9 cellular contexts compared by ENCODE assay signal in the genomic region with DNA sequence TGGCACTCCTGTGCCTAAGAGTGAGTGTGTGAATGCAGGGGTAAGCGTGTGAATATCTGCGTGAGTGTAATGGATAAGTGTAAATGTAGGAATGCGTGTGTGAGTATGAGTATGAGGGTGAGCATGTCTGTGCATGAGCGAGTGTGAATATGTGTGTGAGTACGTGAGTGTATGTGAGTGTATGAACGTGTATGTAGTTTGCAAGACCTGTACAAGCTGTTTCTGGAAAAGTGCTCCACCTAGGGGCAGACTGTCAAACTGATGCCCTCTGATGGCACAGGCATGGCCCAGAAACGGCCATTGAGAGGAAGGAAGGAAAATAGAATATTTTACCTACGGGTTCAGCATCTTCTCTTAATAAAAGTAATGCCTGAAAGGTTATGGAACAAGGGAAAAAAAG. TPM values are rescaled to one million over a fixed set of nuclear protein-coding genes. Genes with fewer than 3 reads are reported as not detected.
DNase-seq lines count a peak whose midpoint lies in the region; ATAC-seq, FAIRE-seq and TF ChIP-seq lines count a peak whose summit lies in the region.
"Had no signal": no experiment of that assay in that cellular context is flagged by ENCODE, and none has a peak within 500 bp of the region (broad histone marks: within the 10 kb centered on the region; RNA-seq: fewer than 3 reads in every experiment).

No MANE protein-coding gene starts in this region.

- no peaks in the 10 kb centered on the region for H3K4me1 ChIP-seq in CD8-positive, alpha-beta T cell (ENCODE audit: insufficient read depth, low read length)
- H3K4me1 ChIP-seq in OCI-LY7 (ENCODE audit: insufficient read depth, low read length, poor library complexity, severe bottlenecking) (no peaks in the 10 kb centered on the region), esophagus squamous epithelium (peaks cover 3 to 34% (median 5%) of the 10 kb centered on the region in 3 donors)

- no peaks in the 10 kb centered on the region for H3K9me3 ChIP-seq in CD8-positive, alpha-beta T cell (ENCODE audit: low read length)
- peaks cover 2% of the 10 kb centered on the region; the same call in 1 of the 2 replicates for H3K9me3 ChIP-seq in OCI-LY7 (ENCODE audit: low read length)
- peaks cover 0 to 2% (median 0%) of the 10 kb centered on the region in 3 donors for H3K9me3 ChIP-seq in esophagus squamous epithelium

- POLR2A ChIA-PET in CD8-positive, alpha-beta T cell (lab: Charles Lee) = no interaction called here
- POLR2A ChIA-PET in OCI-LY7 (lab: Charles Lee) = no interaction called here

- H2AFZ ChIP-seq in OCI-LY7 (ENCODE audit: low read length) = no peak overlapping the region; the same call in 1 of the 2 replicates

- peak; percentile 75 for ATAC-seq in CD8-positive, alpha-beta T cell
- peak; percentile 98 for ATAC-seq in HG03354 (IDR thresholded peaks at IDR 0.05; ENCODE audit: poor library complexity, severe bottlenecking, unreplicated experiment)

- no TSS peak for BruUV-seq in OCI-LY7 (replicated peaks; lab: Mats Ljungman, UMichigan)

- TF ChIP-seq POLR2A in esophagus squamous epithelium (IDR thresholded peaks at IDR 0.05) = no peak

- peak; percentile 38 to 62 (median 45) for DNase-seq in CD8-positive, alpha-beta T cell
- DNase-seq in GM19239 (ENCODE audit: insufficient read length, low spot score) = peak; percentile 32
- peak; percentile 63 for DNase-seq in OCI-LY7 (ENCODE audit: low spot score)
- peak; percentile 61 for DNase-seq in activated T-cell treated with anti-CD3 and anti-CD28 coated beads for 24 hours (ENCODE audit: low read depth)
- DNase-seq in esophagus squamous epithelium (lab: John Stamatoyannopoulos, UW) = no peak
- DNase-seq in neural crest cell (ENCODE audit: low read depth, low spot score) = peak; percentile 70

- intact Hi-C loops in CD8-positive, alpha-beta T cell (cut with DNase I, micrococcal nuclease) = loop anchor here (1.0 to 5.0 kb wide), 2 partner anchors 248 to 249 kb away; no protein-coding TSS in a partner anchor
- intact Hi-C loops in OCI-LY7 (cut with micrococcal nuclease; ENCODE audit: unreplicated experiment) = loop anchor here (1.0 to 5.0 kb wide), 2 partner anchors 86 to 248 kb away; no protein-coding TSS in a partner anchor
- intact Hi-C loops in esophagus squamous epithelium (cut with DNase I) = loop anchor here (10.0 kb wide), 1 partner anchor 256 kb away; no protein-coding TSS in a partner anchor

- no peaks in the 10 kb centered on the region for H3K36me3 ChIP-seq in CD8-positive, alpha-beta T cell (ENCODE audit: insufficient read depth, low read length)
- no peaks in the 10 kb centered on the region for H3K36me3 ChIP-seq in OCI-LY7 (ENCODE audit: insufficient read depth, low read length)
- H3K36me3 ChIP-seq in esophagus squamous epithelium = no peaks in the 10 kb centered on the region

- no peak overlapping the region for H3K4me3 Mint-ChIP-seq in CD8-positive, alpha-beta T cell
- H3K4me3 Mint-ChIP-seq in neural crest cell = no peak overlapping the region
- H3K4me3 Mint-ChIP-seq: activated naive CD8-positive, alpha-beta T cell had no signal

- H3K27me3 Mint-ChIP-seq in CD8-positive, alpha-beta T cell (ENCODE audit: low read depth) = peaks cover 3% of the 10 kb centered on the region
- H3K27me3 Mint-ChIP-seq in neural crest cell (ENCODE audit: low read depth) = no peaks in the 10 kb centered on the region
- H3K27me3 Mint-ChIP-seq: activated naive CD8-positive, alpha-beta T cell had no signal

- no peaks in the 10 kb centered on the region for H4K20me1 ChIP-seq in OCI-LY7 (ENCODE audit: insufficient read depth, low read length)

- peak; percentile 96 for FAIRE-seq in GM19239 (lab: Jason Lieb, UNC)

- peaks cover 4% of the 10 kb centered on the region for H3K4me1 Mint-ChIP-seq in CD8-positive, alpha-beta T cell (ENCODE audit: low read depth)
- H3K4me1 Mint-ChIP-seq in neural crest cell = peaks cover 23% of the 10 kb centered on the region

- no peak overlapping the region for H3K27ac ChIP-seq in CD8-positive, alpha-beta T cell (ENCODE audit: low read depth, low read length)
- H3K27ac ChIP-seq in OCI-LY7 (ENCODE audit: low read depth, low read length, poor library complexity, severe bottlenecking) = no peak overlapping the region
- H3K27ac ChIP-seq in esophagus squamous epithelium = peak overlapping the region in 3 of 4 donors; percentile 26 to 63 (median 51)
- peak overlapping the region; percentile 38 for H3K27ac ChIP-seq in temporal lobe (ENCODE audit: low read depth, low read length)

- H3K79me2 ChIP-seq in OCI-LY7 (ENCODE audit: insufficient read depth, low read depth, low read length) = no peaks in the 10 kb centered on the region

- H3K27ac Mint-ChIP-seq in CD8-positive, alpha-beta T cell = no peak overlapping the region
- H3K27ac Mint-ChIP-seq in neural crest cell (ENCODE audit: unreplicated experiment) = no peak overlapping the region
- H3K27ac Mint-ChIP-seq: activated naive CD8-positive, alpha-beta T cell had no signal

- H3K27me3 ChIP-seq in CD8-positive, alpha-beta T cell (ENCODE audit: insufficient read depth, low read length) = no peaks in the 10 kb centered on the region
- no peaks in the 10 kb centered on the region for H3K27me3 ChIP-seq in esophagus squamous epithelium

- H3K4me2 ChIP-seq in OCI-LY7 (ENCODE audit: low read length) = no peak overlapping the region

- CTCF ChIA-PET in CD8-positive, alpha-beta T cell (lab: Charles Lee) = interaction anchor here (0.8 to 5.5 kb wide), 15 partner anchors 9 to 290 kb away, joined by 3 to 55 read pairs (median 4); no protein-coding TSS in a partner anchor
- CTCF ChIA-PET in OCI-LY7 (lab: Charles Lee; ENCODE audit: unreplicated experiment) = no interaction called here

- no peaks in the 10 kb centered on the region for H3K9me2 ChIP-seq in OCI-LY7 (ENCODE audit: insufficient read depth, low read length)

- H3K9me3 Mint-ChIP-seq in CD8-positive, alpha-beta T cell = peaks cover under 1% of the 10 kb centered on the region
- H3K9me3 Mint-ChIP-seq in neural crest cell = peaks cover 2% of the 10 kb centered on the region

- no peaks in the 10 kb centered on the region for H3K36me3 Mint-ChIP-seq in CD8-positive, alpha-beta T cell
- peaks cover 3% of the 10 kb centered on the region for H3K36me3 Mint-ChIP-seq in neural crest cell (ENCODE audit: low read depth)
- H3K36me3 Mint-ChIP-seq: activated naive CD8-positive, alpha-beta T cell had no signal

- 20 to 25% methylated on average over 8 of the region's 8 CpGs for WGBS in esophagus squamous epithelium, 2 donors

- peak; percentile 67 for TF ChIP-seq CTCF in CD8-positive, alpha-beta T cell (IDR thresholded peaks at IDR 0.05)
- TF ChIP-seq CTCF in OCI-LY7 (conservative IDR thresholded peaks at IDR 0.05; ENCODE audit: low read length) (peak; percentile 81), esophagus squamous epithelium (IDR thresholded peaks at IDR 0.05) (peak; percentile 44 to 85 (median 70)), neural crest cell (conservative IDR thresholded peaks at IDR 0.05) (peak; percentile 82)

- no peak overlapping the region for H3K4me3 ChIP-seq in CD8-positive, alpha-beta T cell (ENCODE audit: low read depth, low read length)
- H3K4me3 ChIP-seq in OCI-LY7 (ENCODE audit: low read depth, low read length, poor library complexity, severe bottlenecking) = no peak overlapping the region
- H3K4me3 ChIP-seq in esophagus squamous epithelium = no peak overlapping the region

RNA-seq across cellular contexts. Expression of a gene that starts 24.4 kb away (rescaled TPM):
- 1 to 10 TPM; 5.1 to 5.4 TPM for total RNA-seq in CD8-positive, alpha-beta T cell
- not detected in 2 replicates for total RNA-seq in OCI-LY7 (2014; rRNA removed; shearing (Covaris generic))
- total RNA-seq in OCI-LY7 (2022) (not detected in 2 replicates), esophagus squamous epithelium (10 to 100 TPM; 37.5 to 66.2 (median 62.5) TPM), neural crest cell (17.2 and 18.5 TPM in 2 replicates), temporal lobe (49.9 TPM)

Comparison
In these comparisons a context has a peak if more than half of its experiments do, and no peak if none do; other contexts are left out.
1. H3K27ac ChIP-seq: peak in esophagus squamous epithelium (3 of 4) and temporal lobe (single experiment); none in CD8-positive, alpha-beta T cell (single experiment) and OCI-LY7 (single experiment).
2. RNA of a gene that starts 24.4 kb away (total RNA-seq): 37.5 to 66.2 TPM in esophagus squamous epithelium, 49.9 TPM in temporal lobe (single experiment), 17.2 to 18.5 TPM in neural crest cell and 5.1 to 5.4 TPM in CD8-positive, alpha-beta T cell; not detected in OCI-LY7; every median in the first group is over 4 times any median in the second.
3. Peak in every context shown above with its lines, with median percentiles within 50 percentile points of each other: CTCF ChIP-seq.